2 cellular contexts compared by ENCODE assay signal in the genomic region with DNA sequence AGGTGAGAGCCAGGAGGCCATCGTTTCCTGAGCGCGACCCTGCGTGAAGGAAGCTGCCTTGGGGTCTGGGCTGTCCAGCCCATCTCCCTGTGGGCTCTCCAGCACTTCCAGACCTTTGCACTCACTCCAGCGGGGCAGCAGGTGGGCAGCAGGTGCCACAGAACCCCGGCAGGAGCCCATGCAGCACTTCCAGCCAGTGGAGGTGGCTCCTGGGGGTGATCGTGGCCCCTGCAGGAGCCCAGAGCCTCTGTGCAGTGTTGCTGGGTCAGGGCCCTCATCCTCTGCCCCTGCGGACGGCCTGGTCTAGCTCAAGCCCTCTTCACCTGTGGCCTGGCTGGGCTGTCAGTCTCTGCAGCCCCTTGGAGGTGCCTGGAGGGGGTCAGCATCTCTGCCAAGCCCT.
TF ChIP-seq lines count a peak whose summit lies in the region.

No MANE protein-coding gene starts in this region.

TF ChIP-seq in IMR-90, 13 proteins besides CTCF, POLR2A, EP300 and RAD21:
- no peak for TF ChIP-seq RCOR1 (IDR thresholded peaks at IDR 0.05; ENCODE audit: insufficient replicate concordance, low read length)
- TF ChIP-seq MXI1 (IDR thresholded peaks at IDR 0.05; ENCODE audit: borderline replicate concordance, low read depth, low read length): no peak
- no peak for TF ChIP-seq CHD1 (IDR thresholded peaks at IDR 0.05; ENCODE audit: low read depth, low read length)
- TF ChIP-seq FOS (IDR thresholded peaks at IDR 0.05; ENCODE audit: low read depth, low read length): no peak
- no peak for TF ChIP-seq RFX5 (IDR thresholded peaks at IDR 0.05; ENCODE audit: low read depth, low read length)
- TF ChIP-seq NFE2L2 (IDR thresholded peaks at IDR 0.05; ENCODE audit: low read depth, low read length): no peak
- no peak for TF ChIP-seq MAZ (IDR thresholded peaks at IDR 0.05; ENCODE audit: borderline replicate concordance, low read depth, low read length)
- TF ChIP-seq SMC3 (IDR thresholded peaks at IDR 0.05; ENCODE audit: low read depth, low read length): no peak
- no peak for TF ChIP-seq CEBPB (IDR thresholded peaks at IDR 0.05; ENCODE audit: low read depth, low read length)
- TF ChIP-seq BHLHE40 (IDR thresholded peaks at IDR 0.05; ENCODE audit: low read depth, low read length): no peak
- TF ChIP-seq, protein P1, sequence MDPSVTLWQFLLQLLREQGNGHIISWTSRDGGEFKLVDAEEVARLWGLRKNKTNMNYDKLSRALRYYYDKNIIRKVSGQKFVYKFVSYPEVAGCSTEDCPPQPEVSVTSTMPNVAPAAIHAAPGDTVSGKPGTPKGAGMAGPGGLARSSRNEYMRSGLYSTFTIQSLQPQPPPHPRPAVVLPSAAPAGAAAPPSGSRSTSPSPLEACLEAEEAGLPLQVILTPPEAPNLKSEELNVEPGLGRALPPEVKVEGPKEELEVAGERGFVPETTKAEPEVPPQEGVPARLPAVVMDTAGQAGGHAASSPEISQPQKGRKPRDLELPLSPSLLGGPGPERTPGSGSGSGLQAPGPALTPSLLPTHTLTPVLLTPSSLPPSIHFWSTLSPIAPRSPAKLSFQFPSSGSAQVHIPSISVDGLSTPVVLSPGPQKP (IDR thresholded peaks at IDR 0.05; ENCODE audit: borderline replicate concordance, low read depth, low read length): no peak
- no peak for TF ChIP-seq MAFK (IDR thresholded peaks at IDR 0.05; ENCODE audit: low read depth, low read length)
- TF ChIP-seq, protein P2, sequence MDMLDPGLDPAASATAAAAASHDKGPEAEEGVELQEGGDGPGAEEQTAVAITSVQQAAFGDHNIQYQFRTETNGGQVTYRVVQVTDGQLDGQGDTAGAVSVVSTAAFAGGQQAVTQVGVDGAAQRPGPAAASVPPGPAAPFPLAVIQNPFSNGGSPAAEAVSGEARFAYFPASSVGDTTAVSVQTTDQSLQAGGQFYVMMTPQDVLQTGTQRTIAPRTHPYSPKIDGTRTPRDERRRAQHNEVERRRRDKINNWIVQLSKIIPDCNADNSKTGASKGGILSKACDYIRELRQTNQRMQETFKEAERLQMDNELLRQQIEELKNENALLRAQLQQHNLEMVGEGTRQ (IDR thresholded peaks at IDR 0.05; ENCODE audit: low read depth, low read length): no peak

TF ChIP-seq in H1, 55 proteins besides CTCF, POLR2A, EP300 and RAD21:
- TF ChIP-seq FOSL1 (IDR thresholded peaks at IDR 0.05; ENCODE audit: insufficient read depth, low read depth, low read length) (no peak), POU5F1 (IDR thresholded peaks at IDR 0.05; ENCODE audit: low read depth, low read length) (no peak), EZH2 (IDR thresholded peaks at IDR 0.05; ENCODE audit: low read depth, low read length, severe bottlenecking) (no peak), CTBP2 (IDR thresholded peaks at IDR 0.05; ENCODE audit: borderline replicate concordance, insufficient read depth, insufficient read length, low read length) (no peak), BACH1 (IDR thresholded peaks at IDR 0.05; ENCODE audit: low read length) (no peak), SIN3A (conservative IDR thresholded peaks at IDR 0.05 in 1 of 2, IDR thresholded peaks at IDR 0.05 in 1 of 2; ENCODE audit: low read depth in 1 of 2, low read length in 2 of 2) (no peak), PHF8 (conservative IDR thresholded peaks at IDR 0.05; ENCODE audit: low read depth, low read length) (no peak), MAFK (IDR thresholded peaks at IDR 0.05; ENCODE audit: low read depth, low read length) (no peak), KDM4A (IDR thresholded peaks at IDR 0.05; ENCODE audit: low read depth, low read length, severe bottlenecking) (no peak), CHD1 (IDR thresholded peaks at IDR 0.05; ENCODE audit: low read depth, low read length) (no peak), TBP (IDR thresholded peaks at IDR 0.05; ENCODE audit: low read depth, low read length) (no peak), SP4 (IDR thresholded peaks at IDR 0.05; ENCODE audit: low read length) (no peak), CHD2 (IDR thresholded peaks at IDR 0.05; ENCODE audit: low read length) (no peak), JUND (IDR thresholded peaks at IDR 0.05; ENCODE audit: low read length) (no peak), SP1 (IDR thresholded peaks at IDR 0.05; ENCODE audit: low read depth, low read length) (no peak), YY1 (IDR thresholded peaks at IDR 0.05; ENCODE audit: low read depth, low read length) (no peak), SIX5 (IDR thresholded peaks at IDR 0.05; ENCODE audit: low read depth, low read length) (no peak)
- TF ChIP-seq, protein P3, sequence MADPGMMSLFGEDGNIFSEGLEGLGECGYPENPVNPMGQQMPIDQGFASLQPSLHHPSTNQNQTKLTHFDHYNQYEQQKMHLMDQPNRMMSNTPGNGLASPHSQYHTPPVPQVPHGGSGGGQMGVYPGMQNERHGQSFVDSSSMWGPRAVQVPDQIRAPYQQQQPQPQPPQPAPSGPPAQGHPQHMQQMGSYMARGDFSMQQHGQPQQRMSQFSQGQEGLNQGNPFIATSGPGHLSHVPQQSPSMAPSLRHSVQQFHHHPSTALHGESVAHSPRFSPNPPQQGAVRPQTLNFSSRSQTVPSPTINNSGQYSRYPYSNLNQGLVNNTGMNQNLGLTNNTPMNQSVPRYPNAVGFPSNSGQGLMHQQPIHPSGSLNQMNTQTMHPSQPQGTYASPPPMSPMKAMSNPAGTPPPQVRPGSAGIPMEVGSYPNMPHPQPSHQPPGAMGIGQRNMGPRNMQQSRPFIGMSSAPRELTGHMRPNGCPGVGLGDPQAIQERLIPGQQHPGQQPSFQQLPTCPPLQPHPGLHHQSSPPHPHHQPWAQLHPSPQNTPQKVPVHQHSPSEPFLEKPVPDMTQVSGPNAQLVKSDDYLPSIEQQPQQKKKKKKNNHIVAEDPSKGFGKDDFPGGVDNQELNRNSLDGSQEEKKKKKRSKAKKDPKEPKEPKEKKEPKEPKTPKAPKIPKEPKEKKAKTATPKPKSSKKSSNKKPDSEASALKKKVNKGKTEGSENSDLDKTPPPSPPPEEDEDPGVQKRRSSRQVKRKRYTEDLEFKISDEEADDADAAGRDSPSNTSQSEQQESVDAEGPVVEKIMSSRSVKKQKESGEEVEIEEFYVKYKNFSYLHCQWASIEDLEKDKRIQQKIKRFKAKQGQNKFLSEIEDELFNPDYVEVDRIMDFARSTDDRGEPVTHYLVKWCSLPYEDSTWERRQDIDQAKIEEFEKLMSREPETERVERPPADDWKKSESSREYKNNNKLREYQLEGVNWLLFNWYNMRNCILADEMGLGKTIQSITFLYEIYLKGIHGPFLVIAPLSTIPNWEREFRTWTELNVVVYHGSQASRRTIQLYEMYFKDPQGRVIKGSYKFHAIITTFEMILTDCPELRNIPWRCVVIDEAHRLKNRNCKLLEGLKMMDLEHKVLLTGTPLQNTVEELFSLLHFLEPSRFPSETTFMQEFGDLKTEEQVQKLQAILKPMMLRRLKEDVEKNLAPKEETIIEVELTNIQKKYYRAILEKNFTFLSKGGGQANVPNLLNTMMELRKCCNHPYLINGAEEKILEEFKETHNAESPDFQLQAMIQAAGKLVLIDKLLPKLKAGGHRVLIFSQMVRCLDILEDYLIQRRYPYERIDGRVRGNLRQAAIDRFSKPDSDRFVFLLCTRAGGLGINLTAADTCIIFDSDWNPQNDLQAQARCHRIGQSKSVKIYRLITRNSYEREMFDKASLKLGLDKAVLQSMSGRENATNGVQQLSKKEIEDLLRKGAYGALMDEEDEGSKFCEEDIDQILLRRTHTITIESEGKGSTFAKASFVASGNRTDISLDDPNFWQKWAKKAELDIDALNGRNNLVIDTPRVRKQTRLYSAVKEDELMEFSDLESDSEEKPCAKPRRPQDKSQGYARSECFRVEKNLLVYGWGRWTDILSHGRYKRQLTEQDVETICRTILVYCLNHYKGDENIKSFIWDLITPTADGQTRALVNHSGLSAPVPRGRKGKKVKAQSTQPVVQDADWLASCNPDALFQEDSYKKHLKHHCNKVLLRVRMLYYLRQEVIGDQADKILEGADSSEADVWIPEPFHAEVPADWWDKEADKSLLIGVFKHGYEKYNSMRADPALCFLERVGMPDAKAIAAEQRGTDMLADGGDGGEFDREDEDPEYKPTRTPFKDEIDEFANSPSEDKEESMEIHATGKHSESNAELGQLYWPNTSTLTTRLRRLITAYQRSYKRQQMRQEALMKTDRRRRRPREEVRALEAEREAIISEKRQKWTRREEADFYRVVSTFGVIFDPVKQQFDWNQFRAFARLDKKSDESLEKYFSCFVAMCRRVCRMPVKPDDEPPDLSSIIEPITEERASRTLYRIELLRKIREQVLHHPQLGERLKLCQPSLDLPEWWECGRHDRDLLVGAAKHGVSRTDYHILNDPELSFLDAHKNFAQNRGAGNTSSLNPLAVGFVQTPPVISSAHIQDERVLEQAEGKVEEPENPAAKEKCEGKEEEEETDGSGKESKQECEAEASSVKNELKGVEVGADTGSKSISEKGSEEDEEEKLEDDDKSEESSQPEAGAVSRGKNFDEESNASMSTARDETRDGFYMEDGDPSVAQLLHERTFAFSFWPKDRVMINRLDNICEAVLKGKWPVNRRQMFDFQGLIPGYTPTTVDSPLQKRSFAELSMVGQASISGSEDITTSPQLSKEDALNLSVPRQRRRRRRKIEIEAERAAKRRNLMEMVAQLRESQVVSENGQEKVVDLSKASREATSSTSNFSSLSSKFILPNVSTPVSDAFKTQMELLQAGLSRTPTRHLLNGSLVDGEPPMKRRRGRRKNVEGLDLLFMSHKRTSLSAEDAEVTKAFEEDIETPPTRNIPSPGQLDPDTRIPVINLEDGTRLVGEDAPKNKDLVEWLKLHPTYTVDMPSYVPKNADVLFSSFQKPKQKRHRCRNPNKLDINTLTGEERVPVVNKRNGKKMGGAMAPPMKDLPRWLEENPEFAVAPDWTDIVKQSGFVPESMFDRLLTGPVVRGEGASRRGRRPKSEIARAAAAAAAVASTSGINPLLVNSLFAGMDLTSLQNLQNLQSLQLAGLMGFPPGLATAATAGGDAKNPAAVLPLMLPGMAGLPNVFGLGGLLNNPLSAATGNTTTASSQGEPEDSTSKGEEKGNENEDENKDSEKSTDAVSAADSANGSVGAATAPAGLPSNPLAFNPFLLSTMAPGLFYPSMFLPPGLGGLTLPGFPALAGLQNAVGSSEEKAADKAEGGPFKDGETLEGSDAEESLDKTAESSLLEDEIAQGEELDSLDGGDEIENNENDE (IDR thresholded peaks at IDR 0.05; ENCODE audit: insufficient replicate concordance, low read length): no peak
- TF ChIP-seq, protein P2 (IDR thresholded peaks at IDR 0.05; ENCODE audit: low read length): no peak
